Comparison of ENCODE assay signal across 8 cellular contexts in genomic region chr4:94208918-94209317, GRCh38. TPM values are rescaled to one million over a fixed set of nuclear protein-coding genes. Genes with fewer than 3 reads are reported as not detected.
DNase-seq lines count a peak whose midpoint lies in the region; ATAC-seq and TF ChIP-seq lines count a peak whose summit lies in the region.

No MANE protein-coding gene starts in this region.

- H3K27me3 ChIP-seq in skeletal muscle tissue (ENCODE audit: control insufficient read depth in 3 of 3, insufficient read depth in 3 of 3, low read length in 3 of 3) = no peaks in the 10 kb centered on the region

- no peak overlapping the region for H3K27ac ChIP-seq in skeletal muscle tissue (ENCODE audit: low read depth, low read length)

- H3K4me1 ChIP-seq in skeletal muscle tissue (ENCODE audit: control insufficient read depth in 3 of 3, insufficient read depth in 3 of 3, low read length in 3 of 3) = peaks cover 6 to 9% (median 9%) of the 10 kb centered on the region in 3 donors

- no peak for ATAC-seq in activated CD4-positive, alpha-beta T cell treated with anti-CD3 and anti-CD28 coated beads for 36 hours
- ATAC-seq in T-cell (replicated peaks in 1 of 4) (no peak), HG02970 (IDR thresholded peaks at IDR 0.05; ENCODE audit: low FRiP score, unreplicated experiment) (no peak), HG03039 (IDR thresholded peaks at IDR 0.05; ENCODE audit: unreplicated experiment) (no peak), HG03095 (IDR thresholded peaks at IDR 0.05; ENCODE audit: unreplicated experiment) (no peak)

- H3K27me3 Mint-ChIP-seq in activated CD4-positive, alpha-beta T cell treated with anti-CD3 and anti-CD28 coated beads for 36 hours = peaks cover 1% of the 10 kb centered on the region
- no peaks in the 10 kb centered on the region for H3K27me3 Mint-ChIP-seq in T-cell

- intact Hi-C loops in activated CD4-positive, alpha-beta T cell treated with anti-CD3 and anti-CD28 coated beads for 36 hours (cut with DNase I, micrococcal nuclease) = loop anchor here in 1 of 2 experiments (2.0 to 5.0 kb wide), 2 partner anchors 138 to 242 kb away; partner anchors contain the start of gene PDLIM5

- H3K9ac ChIP-seq in skeletal muscle tissue (ENCODE audit: low read depth in 1 of 3, low read length in 3 of 3) = no peak overlapping the region

- POLR2A ChIA-PET in activated CD4-positive, alpha-beta T cell treated with anti-CD3 and anti-CD28 coated beads for 36 hours (lab: Charles Lee) = no interaction called here
- POLR2A ChIA-PET in T-cell (lab: Charles Lee) = no interaction called here

- no peak for TF ChIP-seq CTCF in fibroblast of pulmonary artery (IDR thresholded peaks at IDR 0.05; ENCODE audit: low read length, missing control alignments)

- DNase-seq in activated CD4-positive, alpha-beta T cell treated with anti-CD3 and anti-CD28 coated beads for 36 hours = no peak
- DNase-seq in activated CD4-positive, alpha-beta T cell treated with anti-CD3 and anti-CD28 coated beads, Interleukin-2, amount 50 U/mL, for 4 hours = no peak
- DNase-seq in T-cell (no peak), fibroblast of pulmonary artery (ENCODE audit: low read depth) (no peak)

- no peaks in the 10 kb centered on the region for H3K9me3 Mint-ChIP-seq in activated CD4-positive, alpha-beta T cell treated with anti-CD3 and anti-CD28 coated beads for 36 hours (ENCODE audit: low read depth)
- H3K9me3 Mint-ChIP-seq in T-cell = no peaks in the 10 kb centered on the region

- H3K9me3 ChIP-seq in skeletal muscle tissue (ENCODE audit: control insufficient read depth in 3 of 3, low read length in 3 of 3) = no peaks in the 10 kb centered on the region

- H3K4me1 Mint-ChIP-seq in activated CD4-positive, alpha-beta T cell treated with anti-CD3 and anti-CD28 coated beads for 36 hours = peaks cover 36% of the 10 kb centered on the region
- peaks cover 46 to 58% (median 50%) of the 10 kb centered on the region in 3 donors for H3K4me1 Mint-ChIP-seq in T-cell

- peak overlapping the region; percentile 92 for H3K4me3 Mint-ChIP-seq in activated CD4-positive, alpha-beta T cell treated with anti-CD3 and anti-CD28 coated beads for 36 hours
- peak overlapping the region; percentile 94 to 98 (median 96) for H3K4me3 Mint-ChIP-seq in T-cell

- peak overlapping the region; percentile 99 for H3K27ac Mint-ChIP-seq in activated CD4-positive, alpha-beta T cell treated with anti-CD3 and anti-CD28 coated beads for 36 hours
- H3K27ac Mint-ChIP-seq in T-cell = peak overlapping the region; percentile 99

- CTCF ChIA-PET in activated CD4-positive, alpha-beta T cell treated with anti-CD3 and anti-CD28 coated beads for 36 hours (lab: Charles Lee) = interaction anchor here (1.2 kb wide), 1 partner anchor 46 kb away, joined by 3 read pairs; no protein-coding TSS in a partner anchor
- CTCF ChIA-PET in T-cell (lab: Charles Lee) = no interaction called here

- peaks cover 45% of the 10 kb centered on the region for H3K36me3 Mint-ChIP-seq in activated CD4-positive, alpha-beta T cell treated with anti-CD3 and anti-CD28 coated beads for 36 hours (ENCODE audit: low read depth)
- peaks cover 33% of the 10 kb centered on the region for H3K36me3 Mint-ChIP-seq in T-cell

- peaks cover 0 to 18% (median 13%) of the 10 kb centered on the region in 3 donors for H3K36me3 ChIP-seq in skeletal muscle tissue (ENCODE audit: control insufficient read depth in 3 of 3, insufficient read depth in 3 of 3, low read length in 3 of 3)

- H3K4me3 ChIP-seq in fibroblast of pulmonary artery (replicated peaks; ENCODE audit: low read depth, low read length) = peak overlapping the region; percentile 94
- peak overlapping the region; percentile 94 to 95 (median 94) for H3K4me3 ChIP-seq in skeletal muscle tissue (ENCODE audit: low read length in 3 of 3)

RNA-seq across cellular contexts. Expression of gene SMARCAD1, which starts 1.3 kb away (rescaled TPM):
- total RNA-seq in activated CD4-positive, alpha-beta T cell treated with anti-CD3 and anti-CD28 coated beads for 36 hours = 10 to 100 TPM; 32.3 to 33.1 TPM
- 10 to 100 TPM; 17.1 to 22.9 (median 20.0) TPM for total RNA-seq in T-cell
- 28.7 TPM for total RNA-seq in skeletal muscle tissue
